Comparison of ENCODE assay signal across 1 cellular context in the genomic region with DNA sequence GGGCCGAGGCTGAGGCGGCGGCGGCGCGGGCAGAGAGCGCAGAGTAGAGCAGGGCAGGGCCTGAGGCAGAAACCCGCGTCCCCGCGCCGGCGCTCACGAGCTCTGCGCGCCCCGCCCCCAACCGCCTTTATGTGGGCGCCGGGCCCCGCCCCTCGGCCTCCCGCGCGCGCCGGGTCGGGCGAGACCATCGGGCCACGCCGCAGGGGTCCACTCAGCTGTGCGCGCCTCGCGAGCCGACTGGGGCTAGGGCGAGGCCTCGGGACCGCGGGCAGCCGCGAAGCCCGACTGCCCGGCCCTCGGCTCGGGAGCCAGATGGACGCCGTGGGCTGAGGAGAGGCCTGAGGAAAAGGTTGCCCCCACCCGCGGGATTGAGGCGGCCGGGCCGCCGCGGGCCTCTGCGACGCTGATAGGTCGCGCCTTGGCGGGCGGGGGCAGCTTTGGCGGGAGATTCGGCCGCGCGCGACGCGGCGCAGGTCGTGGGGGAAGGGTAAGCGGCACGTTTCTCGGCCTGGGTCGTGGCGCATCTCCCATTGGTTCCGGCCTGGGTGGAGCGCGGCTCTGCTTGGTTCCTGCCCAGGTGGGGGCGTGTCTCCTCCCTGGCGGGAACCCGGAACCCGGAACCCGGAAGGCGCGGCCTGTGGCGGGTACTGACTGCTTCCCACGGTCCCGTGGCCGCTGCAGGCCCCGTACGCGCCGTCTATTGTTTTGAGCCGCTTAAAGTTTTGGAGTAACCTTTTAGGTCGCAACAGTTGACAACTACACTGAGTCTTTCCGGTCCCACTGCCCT.
TF ChIP-seq lines count a peak whose summit lies in the region.

A gene (minus strand): TSS at position 104 of the 787 bp plus-strand sequence. CDS start 131 bp downstream, outside the sequence.

TF ChIP-seq in HepG2, 621 proteins besides CTCF, POLR2A, EP300 and RAD21 (continued from another document and continues in another):
- TF ChIP-seq, protein P1, sequence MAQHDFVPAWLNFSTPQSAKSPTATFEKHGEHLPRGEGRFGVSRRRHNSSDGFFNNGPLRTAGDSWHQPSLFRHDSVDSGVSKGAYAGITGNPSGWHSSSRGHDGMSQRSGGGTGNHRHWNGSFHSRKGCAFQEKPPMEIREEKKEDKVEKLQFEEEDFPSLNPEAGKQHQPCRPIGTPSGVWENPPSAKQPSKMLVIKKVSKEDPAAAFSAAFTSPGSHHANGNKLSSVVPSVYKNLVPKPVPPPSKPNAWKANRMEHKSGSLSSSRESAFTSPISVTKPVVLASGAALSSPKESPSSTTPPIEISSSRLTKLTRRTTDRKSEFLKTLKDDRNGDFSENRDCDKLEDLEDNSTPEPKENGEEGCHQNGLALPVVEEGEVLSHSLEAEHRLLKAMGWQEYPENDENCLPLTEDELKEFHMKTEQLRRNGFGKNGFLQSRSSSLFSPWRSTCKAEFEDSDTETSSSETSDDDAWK (CRISPR knock-in tag; IDR thresholded peaks at IDR 0.05) = no peak
- no peak; the same call in 1 of the 2 replicates for TF ChIP-seq ZNF383 (CRISPR knock-in tag; IDR thresholded peaks at IDR 0.05; ENCODE audit: borderline replicate concordance)
- TF ChIP-seq, protein P2, sequence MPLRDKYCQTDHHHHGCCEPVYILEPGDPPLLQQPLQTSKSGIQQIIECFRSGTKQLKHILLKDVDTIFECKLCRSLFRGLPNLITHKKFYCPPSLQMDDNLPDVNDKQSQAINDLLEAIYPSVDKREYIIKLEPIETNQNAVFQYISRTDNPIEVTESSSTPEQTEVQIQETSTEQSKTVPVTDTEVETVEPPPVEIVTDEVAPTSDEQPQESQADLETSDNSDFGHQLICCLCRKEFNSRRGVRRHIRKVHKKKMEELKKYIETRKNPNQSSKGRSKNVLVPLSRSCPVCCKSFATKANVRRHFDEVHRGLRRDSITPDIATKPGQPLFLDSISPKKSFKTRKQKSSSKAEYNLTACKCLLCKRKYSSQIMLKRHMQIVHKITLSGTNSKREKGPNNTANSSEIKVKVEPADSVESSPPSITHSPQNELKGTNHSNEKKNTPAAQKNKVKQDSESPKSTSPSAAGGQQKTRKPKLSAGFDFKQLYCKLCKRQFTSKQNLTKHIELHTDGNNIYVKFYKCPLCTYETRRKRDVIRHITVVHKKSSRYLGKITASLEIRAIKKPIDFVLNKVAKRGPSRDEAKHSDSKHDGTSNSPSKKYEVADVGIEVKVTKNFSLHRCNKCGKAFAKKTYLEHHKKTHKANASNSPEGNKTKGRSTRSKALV (CRISPR knock-in tag; IDR thresholded peaks at IDR 0.05) = peak; percentile 81; the same call in 1 of the 2 replicates
- peak; percentile 70; the same call in 1 of the 2 replicates for TF ChIP-seq ZBTB7B (CRISPR knock-in tag; IDR thresholded peaks at IDR 0.05)
- peak; percentile 93 for TF ChIP-seq ZNF468 (CRISPR knock-in tag; IDR thresholded peaks at IDR 0.05)
- TF ChIP-seq RFX5 (IDR thresholded peaks at IDR 0.05; ENCODE audit: low read depth, low read length) = peak; percentile 73; the same call in 1 of the 2 replicates
- TF ChIP-seq ARID2 (CRISPR knock-in tag; IDR thresholded peaks at IDR 0.05; ENCODE audit: borderline replicate concordance) = peak; percentile 98
- TF ChIP-seq SMAD9 (CRISPR knock-in tag; IDR thresholded peaks at IDR 0.05) = peak; percentile 79; the same call in 1 of the 2 replicates
- TF ChIP-seq EEA1 (CRISPR knock-in tag; IDR thresholded peaks at IDR 0.05; ENCODE audit: borderline replicate concordance) = peak; percentile 95; the same call in 1 of the 2 replicates
- TF ChIP-seq XRCC5 (optimal IDR thresholded peaks at IDR 0.05; ENCODE audit: low read length) = no peak
- peak; percentile 85 for TF ChIP-seq ZNF317 (CRISPR knock-in tag; IDR thresholded peaks at IDR 0.05)
- TF ChIP-seq, protein P3, sequence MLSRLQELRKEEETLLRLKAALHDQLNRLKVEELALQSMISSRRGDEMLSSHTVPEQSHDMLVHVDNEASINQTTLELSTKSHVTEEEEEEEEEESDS (CRISPR knock-in tag; IDR thresholded peaks at IDR 0.05; ENCODE audit: borderline replicate concordance) = peak; percentile 95
- TF ChIP-seq ZSCAN30 (CRISPR knock-in tag; IDR thresholded peaks at IDR 0.05) = peak; percentile 94; the same call in 1 of the 2 replicates
- no peak for TF ChIP-seq HCFC1 (IDR thresholded peaks at IDR 0.05; ENCODE audit: low read depth, low read length)
- TF ChIP-seq ZNF30 (CRISPR knock-in tag; IDR thresholded peaks at IDR 0.05) = peak; percentile 97
- peak; percentile 96 for TF ChIP-seq HOXD1 (CRISPR knock-in tag; IDR thresholded peaks at IDR 0.05)
- TF ChIP-seq SMYD3 (CRISPR knock-in tag; IDR thresholded peaks at IDR 0.05) = peak; percentile 98
- TF ChIP-seq AKAP8 (CRISPR knock-in tag; IDR thresholded peaks at IDR 0.05) = peak; percentile 54; the same call in 1 of the 2 replicates
- no peak for TF ChIP-seq FOXA1 (IDR thresholded peaks at IDR 0.05)
- TF ChIP-seq FOXA1 (CRISPR knock-in tag; IDR thresholded peaks at IDR 0.05) = no peak
- TF ChIP-seq, protein P4, sequence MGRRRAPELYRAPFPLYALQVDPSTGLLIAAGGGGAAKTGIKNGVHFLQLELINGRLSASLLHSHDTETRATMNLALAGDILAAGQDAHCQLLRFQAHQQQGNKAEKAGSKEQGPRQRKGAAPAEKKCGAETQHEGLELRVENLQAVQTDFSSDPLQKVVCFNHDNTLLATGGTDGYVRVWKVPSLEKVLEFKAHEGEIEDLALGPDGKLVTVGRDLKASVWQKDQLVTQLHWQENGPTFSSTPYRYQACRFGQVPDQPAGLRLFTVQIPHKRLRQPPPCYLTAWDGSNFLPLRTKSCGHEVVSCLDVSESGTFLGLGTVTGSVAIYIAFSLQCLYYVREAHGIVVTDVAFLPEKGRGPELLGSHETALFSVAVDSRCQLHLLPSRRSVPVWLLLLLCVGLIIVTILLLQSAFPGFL (CRISPR knock-in tag; IDR thresholded peaks at IDR 0.05) = peak; percentile 88; the same call in 1 of the 2 replicates
- TF ChIP-seq ISX (CRISPR knock-in tag; conservative IDR thresholded peaks at IDR 0.05) = peak; percentile 97
- 0 out of 2 replicates have a peak, but pooled peaks have one; percentile 37 for TF ChIP-seq CBX5 (CRISPR knock-in tag; IDR thresholded peaks at IDR 0.05; ENCODE audit: borderline replicate concordance)
- no peak for TF ChIP-seq CEBPB (IDR thresholded peaks at IDR 0.05; ENCODE audit: borderline replicate concordance, low read depth, low read length)
- TF ChIP-seq, protein P5, sequence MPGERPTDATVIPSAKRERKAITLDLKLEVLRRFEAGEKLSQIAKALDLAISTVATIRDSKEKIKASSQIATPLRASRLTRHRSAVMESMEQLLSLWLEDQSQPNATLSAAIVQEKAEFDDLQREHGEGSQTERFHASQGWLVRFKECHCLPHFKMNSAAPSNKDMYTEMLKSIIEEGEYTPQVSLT (CRISPR knock-in tag; IDR thresholded peaks at IDR 0.05; ENCODE audit: borderline replicate concordance, low read depth) = peak; percentile 98
- TF ChIP-seq ZBTB21 (CRISPR knock-in tag; IDR thresholded peaks at IDR 0.05) = no peak
- TF ChIP-seq CHCHD3 (CRISPR knock-in tag; IDR thresholded peaks at IDR 0.05) = peak; percentile 99; the same call in 1 of the 2 replicates
- TF ChIP-seq YEATS4 (CRISPR knock-in tag; IDR thresholded peaks at IDR 0.05; ENCODE audit: borderline replicate concordance) = peak; percentile 92
- peak; percentile 80; the same call in 1 of the 2 replicates for TF ChIP-seq RXRB (CRISPR knock-in tag; IDR thresholded peaks at IDR 0.05; ENCODE audit: borderline replicate concordance)
- TF ChIP-seq THYN1 (CRISPR knock-in tag; IDR thresholded peaks at IDR 0.05; ENCODE audit: borderline replicate concordance, low read depth) = no peak
- TF ChIP-seq, protein P6, sequence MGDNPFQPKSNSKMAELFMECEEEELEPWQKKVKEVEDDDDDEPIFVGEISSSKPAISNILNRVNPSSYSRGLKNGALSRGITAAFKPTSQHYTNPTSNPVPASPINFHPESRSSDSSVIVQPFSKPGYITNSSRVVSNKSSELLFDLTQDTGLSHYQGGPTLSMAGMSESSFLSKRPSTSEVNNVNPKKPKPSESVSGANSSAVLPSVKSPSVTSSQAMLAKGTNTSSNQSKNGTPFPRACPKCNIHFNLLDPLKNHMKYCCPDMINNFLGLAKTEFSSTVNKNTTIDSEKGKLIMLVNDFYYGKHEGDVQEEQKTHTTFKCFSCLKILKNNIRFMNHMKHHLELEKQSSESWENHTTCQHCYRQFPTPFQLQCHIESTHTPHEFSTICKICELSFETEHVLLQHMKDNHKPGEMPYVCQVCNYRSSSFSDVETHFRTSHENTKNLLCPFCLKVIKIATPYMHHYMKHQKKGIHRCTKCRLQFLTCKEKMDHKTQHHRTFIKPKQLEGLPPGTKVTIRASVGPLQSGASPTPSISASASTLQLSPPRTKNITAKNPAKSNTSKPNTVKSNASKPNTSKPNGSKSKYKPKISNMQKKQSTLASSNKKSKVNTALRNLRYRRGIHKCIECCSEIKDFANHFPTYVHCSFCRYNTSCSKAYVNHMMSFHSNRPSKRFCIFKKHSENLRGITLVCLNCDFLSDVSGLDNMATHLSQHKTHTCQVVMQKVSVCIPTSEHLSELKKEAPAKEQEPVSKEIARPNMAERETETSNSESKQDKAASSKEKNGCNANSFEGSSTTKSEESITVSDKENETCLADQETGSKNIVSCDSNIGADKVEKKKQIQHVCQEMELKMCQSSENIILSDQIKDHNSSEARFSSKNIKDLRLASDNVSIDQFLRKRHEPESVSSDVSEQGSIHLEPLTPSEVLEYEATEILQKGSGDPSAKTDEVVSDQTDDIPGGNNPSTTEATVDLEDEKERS (CRISPR knock-in tag; IDR thresholded peaks at IDR 0.05) = no peak
- TF ChIP-seq, protein P7, sequence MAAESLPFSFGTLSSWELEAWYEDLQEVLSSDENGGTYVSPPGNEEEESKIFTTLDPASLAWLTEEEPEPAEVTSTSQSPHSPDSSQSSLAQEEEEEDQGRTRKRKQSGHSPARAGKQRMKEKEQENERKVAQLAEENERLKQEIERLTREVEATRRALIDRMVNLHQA (CRISPR knock-in tag; IDR thresholded peaks at IDR 0.05) = no peak
- peak; percentile 75 for TF ChIP-seq ZNF333 (CRISPR knock-in tag; IDR thresholded peaks at IDR 0.05; ENCODE audit: borderline replicate concordance)
- TF ChIP-seq ZFP62 (CRISPR knock-in tag; IDR thresholded peaks at IDR 0.05) = no peak
- TF ChIP-seq MTF1 (CRISPR knock-in tag; IDR thresholded peaks at IDR 0.05) = peak; percentile 93; the same call in 1 of the 2 replicates
- TF ChIP-seq, protein P8, sequence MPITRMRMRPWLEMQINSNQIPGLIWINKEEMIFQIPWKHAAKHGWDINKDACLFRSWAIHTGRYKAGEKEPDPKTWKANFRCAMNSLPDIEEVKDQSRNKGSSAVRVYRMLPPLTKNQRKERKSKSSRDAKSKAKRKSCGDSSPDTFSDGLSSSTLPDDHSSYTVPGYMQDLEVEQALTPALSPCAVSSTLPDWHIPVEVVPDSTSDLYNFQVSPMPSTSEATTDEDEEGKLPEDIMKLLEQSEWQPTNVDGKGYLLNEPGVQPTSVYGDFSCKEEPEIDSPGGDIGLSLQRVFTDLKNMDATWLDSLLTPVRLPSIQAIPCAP (CRISPR knock-in tag; IDR thresholded peaks at IDR 0.05; ENCODE audit: low read depth) = peak; percentile 95
- peak; percentile 88; the same call in 2 of the 3 replicates for TF ChIP-seq MXI1 (IDR thresholded peaks at IDR 0.05; ENCODE audit: borderline replicate concordance, low read depth, low read length)
- TF ChIP-seq SAP130 (CRISPR knock-in tag; IDR thresholded peaks at IDR 0.05; ENCODE audit: low read depth) = peak; percentile 98
- peak; percentile 27; the same call in 1 of the 2 replicates for TF ChIP-seq CEBPG (CRISPR knock-in tag; IDR thresholded peaks at IDR 0.05)
- TF ChIP-seq SOX13 (IDR thresholded peaks at IDR 0.05) = no peak
- TF ChIP-seq SOX13 (CRISPR knock-in tag; conservative IDR thresholded peaks at IDR 0.05 in 1 of 2, IDR thresholded peaks at IDR 0.05 in 1 of 2) = peak in 1 of 2 experiments; percentile 56; a peak in 2 of 4 replicates
- no peak for TF ChIP-seq ATF1 (CRISPR knock-in tag; IDR thresholded peaks at IDR 0.05)
- TF ChIP-seq, protein P9, sequence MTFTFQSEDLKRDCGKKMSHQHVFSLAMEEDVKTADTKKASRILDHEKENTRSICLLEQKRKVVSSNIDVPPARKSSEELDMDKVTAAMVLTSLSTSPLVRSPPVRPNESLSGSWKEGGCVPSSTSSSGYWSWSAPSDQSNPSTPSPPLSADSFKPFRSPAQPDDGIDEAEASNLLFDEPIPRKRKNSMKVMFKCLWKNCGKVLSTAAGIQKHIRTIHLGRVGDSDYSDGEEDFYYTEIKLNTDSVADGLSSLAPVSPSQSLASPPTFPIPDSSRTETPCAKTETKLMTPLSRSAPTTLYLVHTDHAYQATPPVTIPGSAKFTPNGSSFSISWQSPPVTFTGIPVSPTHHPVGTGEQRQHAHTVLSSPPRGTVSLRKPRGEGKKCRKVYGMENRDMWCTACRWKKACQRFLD (CRISPR knock-in tag; IDR thresholded peaks at IDR 0.05; ENCODE audit: borderline replicate concordance) = peak; percentile 97
- TF ChIP-seq, protein P10, sequence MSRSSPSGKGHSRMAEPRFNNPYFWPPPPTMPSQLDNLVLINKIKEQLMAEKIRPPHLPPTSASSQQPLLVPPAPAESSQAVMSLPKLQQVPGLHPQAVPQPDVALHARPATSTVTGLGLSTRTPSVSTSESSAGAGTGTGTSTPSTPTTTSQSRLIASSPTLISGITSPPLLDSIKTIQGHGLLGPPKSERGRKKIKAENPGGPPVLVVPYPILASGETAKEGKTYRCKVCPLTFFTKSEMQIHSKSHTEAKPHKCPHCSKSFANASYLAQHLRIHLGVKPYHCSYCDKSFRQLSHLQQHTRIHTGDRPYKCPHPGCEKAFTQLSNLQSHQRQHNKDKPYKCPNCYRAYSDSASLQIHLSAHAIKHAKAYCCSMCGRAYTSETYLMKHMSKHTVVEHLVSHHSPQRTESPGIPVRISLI (CRISPR knock-in tag; IDR thresholded peaks at IDR 0.05; ENCODE audit: borderline replicate concordance) = 0 out of 2 replicates have a peak, but pooled peaks have one; percentile 0
- peak; percentile 96 for TF ChIP-seq STAT5B (CRISPR knock-in tag; IDR thresholded peaks at IDR 0.05)
- no peak for TF ChIP-seq ZNF713 (CRISPR knock-in tag; IDR thresholded peaks at IDR 0.05)
- no peak; the same call in none of the 2 replicates for TF ChIP-seq CREB1 (IDR thresholded peaks at IDR 0.05)
- TF ChIP-seq CREB1 (CRISPR knock-in tag; IDR thresholded peaks at IDR 0.05) = no peak
- peak; percentile 77; the same call in 1 of the 2 replicates for TF ChIP-seq HOXA9 (CRISPR knock-in tag; IDR thresholded peaks at IDR 0.05; ENCODE audit: borderline replicate concordance)
- TF ChIP-seq ZNF746 (CRISPR knock-in tag; IDR thresholded peaks at IDR 0.05) = peak; percentile 88
- TF ChIP-seq POLR2G (IDR thresholded peaks at IDR 0.05; ENCODE audit: low read depth, low read length) = peak; percentile 51
- TF ChIP-seq SAFB2 (CRISPR knock-in tag; IDR thresholded peaks at IDR 0.05; ENCODE audit: borderline replicate concordance, low read depth) = peak; percentile 89; the same call in 1 of the 2 replicates
- peak; percentile 52; the same call in 1 of the 2 replicates for TF ChIP-seq ZBTB20 (CRISPR knock-in tag; IDR thresholded peaks at IDR 0.05; ENCODE audit: borderline replicate concordance, low read depth)
- peak; percentile 43; the same call in 1 of the 2 replicates for TF ChIP-seq ZNF7 (CRISPR knock-in tag; IDR thresholded peaks at IDR 0.05)
- TF ChIP-seq FOXP1 (IDR thresholded peaks at IDR 0.05) = no peak
- TF ChIP-seq FOXP1 (CRISPR knock-in tag; IDR thresholded peaks at IDR 0.05) = no peak
- TF ChIP-seq PPARG (CRISPR knock-in tag; conservative IDR thresholded peaks at IDR 0.05) = peak; percentile 75
- TF ChIP-seq KDM3A (CRISPR knock-in tag; IDR thresholded peaks at IDR 0.05; ENCODE audit: low read depth) = peak; percentile 55; the same call in 1 of the 2 replicates
